8 cellular contexts compared by ENCODE assay signal in genomic region chr1:46133181-46133658, GRCh38. TPM values are rescaled to one million over a fixed set of nuclear protein-coding genes. Genes with fewer than 3 reads are reported as not detected.
DNase-seq lines count a peak whose midpoint lies in the region; ATAC-seq and TF ChIP-seq lines count a peak whose summit lies in the region.

No MANE protein-coding gene starts in this region.

- DNase-seq in NCI-H1105 (lab: John Stamatoyannopoulos, UW): peak; percentile 95
- DNase-seq in NCI-H1105 treated with DMSO at 0.1 percent for 48 hours (lab: John Stamatoyannopoulos, UW): no peak
- no peak for DNase-seq in activated CD4-positive, alpha-beta memory T cell treated with anti-CD3 and anti-CD28 coated beads for 36 hours
- DNase-seq in cardiac septum (ENCODE audit: low spot score): peak; percentile 90
- DNase-seq in gastrocnemius medialis: peak in 1 of 2 donors; percentile 54
- DNase-seq in posterior cingulate gyrus: no peak

- peak overlapping the region; percentile 96 to 99 (median 98) for H3K27ac ChIP-seq in gastrocnemius medialis

- POLR2A ChIA-PET in activated CD4-positive, alpha-beta memory T cell treated with anti-CD3 and anti-CD28 coated beads for 36 hours (lab: Charles Lee): no interaction called here

- peak overlapping the region; percentile 76 to 89 (median 79) for H3K4me3 ChIP-seq in gastrocnemius medialis

- no peaks in the 10 kb centered on the region for H3K9me3 Mint-ChIP-seq in activated CD4-positive, alpha-beta memory T cell treated with anti-CD3 and anti-CD28 coated beads for 36 hours

- no peaks in the 10 kb centered on the region for H3K9me3 ChIP-seq in gastrocnemius medialis

- intact Hi-C loops in activated CD4-positive, alpha-beta memory T cell treated with anti-CD3 and anti-CD28 coated beads for 36 hours (cut with micrococcal nuclease): loop anchor here (1.0 to 5.0 kb wide), 3 partner anchors 34 to 330 kb away; partner anchors contain the start of gene MAST2
- intact Hi-C loops in cardiac septum (cut with DNase I) (loop anchor here (2.0 to 5.0 kb wide), 4 partner anchors 40 to 241 kb away; no protein-coding TSS in a partner anchor), gastrocnemius medialis (cut with DNase I; ENCODE audit: low total_unique reads) (loop anchor here (2.0 to 10.0 kb wide), 6 partner anchors 42 to 548 kb away; partner anchors contain the start of genes GPBP1L1, MAST2, NASP and TMEM69), posterior cingulate gyrus (cut with DNase I) (loop anchor here (5.0 kb wide), 2 partner anchors 44 to 96 kb away; partner anchors contain the start of genes P3R3URF and TSPAN1)

- H3K4me3 Mint-ChIP-seq in activated CD4-positive, alpha-beta memory T cell treated with anti-CD3 and anti-CD28 coated beads for 36 hours: peak overlapping the region; percentile 92

- in situ Hi-C loops in gastrocnemius medialis (cut with MboI; ENCODE audit: low sequenced_read_pairs in 4 of 4): no loop called here

- no peak for TF ChIP-seq CTCF in gastrocnemius medialis (IDR thresholded peaks at IDR 0.05 in 4 of 5, conservative IDR thresholded peaks at IDR 0.05 in 1 of 5)

- H3K27me3 Mint-ChIP-seq in activated CD4-positive, alpha-beta memory T cell treated with anti-CD3 and anti-CD28 coated beads for 36 hours: peaks cover 28% of the 10 kb centered on the region

- no peak overlapping the region for H3K27ac Mint-ChIP-seq in activated CD4-positive, alpha-beta memory T cell treated with anti-CD3 and anti-CD28 coated beads for 36 hours

- H3K36me3 ChIP-seq in gastrocnemius medialis: no peaks in the 10 kb centered on the region

- CTCF ChIA-PET in activated CD4-positive, alpha-beta memory T cell treated with anti-CD3 and anti-CD28 coated beads for 36 hours (lab: Charles Lee): interaction anchor here (1.6 kb wide), 1 partner anchor 90 kb away, joined by 6 read pairs; no protein-coding TSS in a partner anchor

- ATAC-seq in GM19467 (IDR thresholded peaks at IDR 0.05; ENCODE audit: unreplicated experiment) (peak; percentile 42), HG03520 (IDR thresholded peaks at IDR 0.05; ENCODE audit: unreplicated experiment) (peak; percentile 41), gastrocnemius medialis (peak; percentile 52 to 64)

- H3K36me3 Mint-ChIP-seq in activated CD4-positive, alpha-beta memory T cell treated with anti-CD3 and anti-CD28 coated beads for 36 hours: no peaks in the 10 kb centered on the region

- peaks cover 20% of the 10 kb centered on the region for H3K4me1 Mint-ChIP-seq in activated CD4-positive, alpha-beta memory T cell treated with anti-CD3 and anti-CD28 coated beads for 36 hours (ENCODE audit: low read depth)

- peak in 1 of 2 donors; percentile 18 for TF ChIP-seq POLR2A in gastrocnemius medialis (IDR thresholded peaks at IDR 0.05)

- peaks cover 39% of the 10 kb centered on the region in 2 donors for H3K4me1 ChIP-seq in gastrocnemius medialis

- H3K27me3 ChIP-seq in gastrocnemius medialis: peaks cover 0 to 10% (median 6%) of the 10 kb centered on the region in 3 donors

RNA-seq across cellular contexts. Expression of gene PIK3R3, which starts 0.8 kb away (rescaled TPM):
- under 1 TPM; 0.65 to 0.83 TPM for total RNA-seq in activated CD4-positive, alpha-beta memory T cell treated with anti-CD3 and anti-CD28 coated beads for 36 hours
- total RNA-seq in cardiac septum: 55.3 TPM
- 10 to 100 TPM; 12.1 to 23.8 (median 15.9) TPM for total RNA-seq in gastrocnemius medialis

RNA-seq across cellular contexts. Expression of gene TSPAN1, which starts 41.7 kb away (rescaled TPM):
- under 1 TPM; 0.53 to 0.83 TPM for total RNA-seq in activated CD4-positive, alpha-beta memory T cell treated with anti-CD3 and anti-CD28 coated beads for 36 hours
- total RNA-seq in cardiac septum: 3.0 TPM
- 10 to 100 TPM in 1 of 4 donors, 1 to 10 TPM in 2, under 1 TPM in 1; 0.88 to 10.7 (median 6.0) TPM for total RNA-seq in gastrocnemius medialis

RNA-seq across cellular contexts. Expression of gene P3R3URF, which starts 43.1 kb away (rescaled TPM):
- total RNA-seq in activated CD4-positive, alpha-beta memory T cell treated with anti-CD3 and anti-CD28 coated beads for 36 hours: not detected
- total RNA-seq in cardiac septum (not detected), gastrocnemius medialis (not detected)

Comparison
In these comparisons a context has a peak if more than half of its experiments do, and no peak if none do; other contexts are left out.
1. DNase-seq: peak in NCI-H1105 (single experiment) and cardiac septum (single experiment); none in NCI-H1105 treated with DMSO at 0.1 percent for 48 hours (single experiment), activated CD4-positive, alpha-beta memory T cell treated with anti-CD3 and anti-CD28 coated beads for 36 hours (single experiment) and posterior cingulate gyrus (0 of 10).
2. RNA of gene PIK3R3, which starts 0.8 kb away (total RNA-seq): 55.3 TPM in cardiac septum (single experiment) and 12.1 to 23.8 TPM in gastrocnemius medialis; 0.65 to 0.83 TPM in activated CD4-positive, alpha-beta memory T cell treated with anti-CD3 and anti-CD28 coated beads for 36 hours; every median in the first group is over 4 times any median in the second.
3. Peak in every context shown above with its lines, with median percentiles within 50 percentile points of each other: ATAC-seq.